In the genomic region with DNA sequence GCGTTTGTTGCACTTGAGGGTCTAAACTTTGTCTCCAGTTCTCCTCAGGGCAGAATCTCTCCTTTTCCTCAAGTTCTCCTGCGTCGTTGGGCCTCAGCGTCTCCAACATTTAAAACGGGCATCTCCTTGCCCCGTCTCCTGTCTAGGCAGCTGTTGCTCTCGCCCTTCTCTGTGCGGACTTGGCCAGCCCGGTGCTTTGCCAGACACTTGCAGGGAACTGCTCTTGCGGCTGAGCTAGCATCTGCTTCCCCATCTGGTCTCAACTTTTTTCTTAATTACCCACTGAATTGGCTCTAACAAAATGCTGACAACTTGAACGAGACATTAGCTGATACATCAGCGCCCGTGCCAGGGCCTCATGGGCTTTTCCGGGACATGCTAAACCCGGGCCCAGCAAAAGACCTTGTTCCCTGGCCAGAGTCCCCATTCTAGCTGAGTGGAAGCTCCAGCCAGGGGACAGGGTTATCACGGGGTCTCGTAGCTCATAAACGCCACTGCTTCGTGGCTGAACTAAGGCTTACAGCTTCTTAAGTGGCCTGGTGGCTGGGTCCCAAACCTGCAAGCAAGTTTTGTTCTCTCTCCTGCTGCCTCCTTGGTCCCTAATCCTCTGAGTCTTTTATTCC, we compare ENCODE assay signal across 22 cellular contexts. TPM values are rescaled to one million over a fixed set of nuclear protein-coding genes. Genes with fewer than 3 reads are reported as not detected.
DNase-seq lines count a peak whose midpoint lies in the region; ATAC-seq and TF ChIP-seq lines count a peak whose summit lies in the region.
"Had no signal": no experiment of that assay in that cellular context is flagged by ENCODE, and none has a peak within 500 bp of the region (broad histone marks: within the 10 kb centered on the region; RNA-seq: fewer than 3 reads in every experiment).

No MANE protein-coding gene starts in this region.

- H3K27ac Mint-ChIP-seq in endothelial cell (ENCODE audit: unreplicated experiment): no peak overlapping the region
- peak overlapping the region; percentile 40 for H3K27ac Mint-ChIP-seq in nephron progenitor cell
- no peak overlapping the region for H3K27ac Mint-ChIP-seq in activated T-cell treated with anti-CD3 and anti-CD28 coated beads, Interleukin-2, amount 50 U/mL, for 24 hours
- H3K27ac Mint-ChIP-seq: activated T-helper 1 cell treated with anti-CD3 and anti-CD28 coated beads, Interleukin-12 subunit alpha, Interleukin-12 subunit beta, Interleukin-2, Interleukin-4 antibody, amounts not matched to agents 30 ng/mL and 10 ng/mL and 1 ng/mL, durations not matched to agents 14 hours and 24 hours and 36 hours; CD4-positive, alpha-beta T cell; GM23338; nephron; stimulated activated effector memory CD8-positive, alpha-beta T cell treated with anti-CD3 and anti-CD28 coated beads, Interleukin-12 subunit alpha, Interleukin-12 subunit beta, amount 100 ng/mL, for 72 hours had no signal

- intact Hi-C loops in right cardiac atrium (cut with DNase I): no loop called here
- intact Hi-C loops in heart left ventricle (cut with DNase I): no loop called here

- H3K4me1 Mint-ChIP-seq in endothelial cell (ENCODE audit: unreplicated experiment): no peaks in the 10 kb centered on the region
- H3K4me1 Mint-ChIP-seq in nephron progenitor cell: peaks cover 5% of the 10 kb centered on the region
- no peaks in the 10 kb centered on the region for H3K4me1 Mint-ChIP-seq in activated T-cell treated with anti-CD3 and anti-CD28 coated beads, Interleukin-2, amount 50 U/mL, for 24 hours (ENCODE audit: low read depth)
- H3K4me1 Mint-ChIP-seq: stimulated activated effector memory CD8-positive, alpha-beta T cell treated with anti-CD3 and anti-CD28 coated beads, Interleukin-12 subunit alpha, Interleukin-12 subunit beta, amount 100 ng/mL, for 72 hours had no signal

- no peaks in the 10 kb centered on the region for H3K9me3 Mint-ChIP-seq in endothelial cell (ENCODE audit: unreplicated experiment)
- H3K9me3 Mint-ChIP-seq in nephron progenitor cell: peaks cover 72% of the 10 kb centered on the region
- no peaks in the 10 kb centered on the region for H3K9me3 Mint-ChIP-seq in activated T-cell treated with anti-CD3 and anti-CD28 coated beads, Interleukin-2, amount 50 U/mL, for 24 hours
- H3K9me3 Mint-ChIP-seq: activated T-helper 1 cell treated with anti-CD3 and anti-CD28 coated beads, Interleukin-12 subunit alpha, Interleukin-12 subunit beta, Interleukin-2, Interleukin-4 antibody, amounts not matched to agents 30 ng/mL and 10 ng/mL and 1 ng/mL, durations not matched to agents 14 hours and 24 hours and 36 hours; GM23338 had no signal

- ATAC-seq in right cardiac atrium (peak; percentile 46 to 75), heart left ventricle (no peak)
- ATAC-seq: esophagus mucosa; GM23338; stimulated activated effector memory CD8-positive, alpha-beta T cell treated with anti-CD3 and anti-CD28 coated beads, Interleukin-12 subunit alpha, Interleukin-12 subunit beta, amount 100 ng/mL, for 72 hours had no signal

- H3K9me3 ChIP-seq in right cardiac atrium (ENCODE audit: control insufficient read depth, low read length) (no peaks in the 10 kb centered on the region), heart left ventricle (peaks cover 0 to 33% (median 11%) of the 10 kb centered on the region in 12 donors), BE2C (no peaks in the 10 kb centered on the region; the same call in 1 of the 2 replicates)

- no peak for TF ChIP-seq POLR2A in heart left ventricle (IDR thresholded peaks at IDR 0.05)

- H3K4me3 ChIP-seq in right cardiac atrium (ENCODE audit: low read length): no peak overlapping the region
- H3K4me3 ChIP-seq in heart left ventricle: no peak overlapping the region
- H3K4me3 ChIP-seq in BE2C (ENCODE audit: low read depth, low read length): no peak overlapping the region
- H3K4me3 ChIP-seq: cardiac muscle cell, GM23338, tibial nerve had no signal

- H3K27me3 Mint-ChIP-seq in endothelial cell (ENCODE audit: unreplicated experiment) (peaks cover 5% of the 10 kb centered on the region), nephron progenitor cell (ENCODE audit: low read depth, poor library complexity) (peaks cover 4% of the 10 kb centered on the region)
- peaks cover 3% of the 10 kb centered on the region for H3K27me3 Mint-ChIP-seq in activated T-cell treated with anti-CD3 and anti-CD28 coated beads, Interleukin-2, amount 50 U/mL, for 24 hours
- H3K27me3 Mint-ChIP-seq: CD4-positive, alpha-beta T cell; IgD-negative memory B cell had no signal

- H3K36me3 Mint-ChIP-seq in endothelial cell (ENCODE audit: low read depth, unreplicated experiment) (peaks cover 5% of the 10 kb centered on the region), nephron progenitor cell (ENCODE audit: low read depth) (peaks cover 93% of the 10 kb centered on the region)
- no peaks in the 10 kb centered on the region for H3K36me3 Mint-ChIP-seq in activated T-cell treated with anti-CD3 and anti-CD28 coated beads, Interleukin-2, amount 50 U/mL, for 24 hours (ENCODE audit: low read depth)
- H3K36me3 Mint-ChIP-seq: stimulated activated effector memory CD8-positive, alpha-beta T cell treated with anti-CD3 and anti-CD28 coated beads, Interleukin-12 subunit alpha, Interleukin-12 subunit beta, amount 100 ng/mL, for 72 hours had no signal

- TF ChIP-seq CTCF in heart left ventricle (IDR thresholded peaks at IDR 0.05) (no peak), endothelial cell (IDR thresholded peaks at IDR 0.05; ENCODE audit: unreplicated experiment) (no peak), nephron progenitor cell (IDR thresholded peaks at IDR 0.05) (no peak), BE2C (IDR thresholded peaks at IDR 0.05; ENCODE audit: low read depth, low read length) (no peak)

- H3K27ac ChIP-seq in right cardiac atrium (ENCODE audit: low read length): no peak overlapping the region
- no peak overlapping the region for H3K27ac ChIP-seq in heart left ventricle
- H3K27ac ChIP-seq: cardiac muscle cell, dorsolateral prefrontal cortex, tibial nerve had no signal

- DNase-seq in right cardiac atrium (peak; percentile 37 to 83 (median 74)), heart left ventricle (no peak), endothelial cell (ENCODE audit: low spot score) (no peak), nephron progenitor cell (no peak), NAMALWA (ENCODE audit: low spot score) (no peak), BE2C (no peak)
- no peak for DNase-seq in activated T-cell treated with anti-CD3 and anti-CD28 coated beads, Interleukin-2, amount 50 U/mL, for 24 hours
- DNase-seq in activated effector memory CD4-positive, alpha-beta T cell treated with Interleukin-2 at 50 U/mL for 16 hours: no peak
- DNase-seq: CD4-positive, alpha-beta T cell; NCI-H2029; NCI-H510A treated with DMSO at 0.1 percent for 48 hours; SHP77 treated with DMSO at 0.1 percent for 48 hours; T-helper 1 cell had no signal

- H3K27me3 ChIP-seq in right cardiac atrium (ENCODE audit: control insufficient read depth, insufficient read depth) (no peaks in the 10 kb centered on the region), heart left ventricle (no peaks in the 10 kb centered on the region), BE2C (no peaks in the 10 kb centered on the region)
- H3K27me3 ChIP-seq: cardiac muscle cell, dorsolateral prefrontal cortex, tibial nerve had no signal

- H3K36me3 ChIP-seq in heart left ventricle (no peaks in the 10 kb centered on the region), BE2C (no peaks in the 10 kb centered on the region)
- H3K36me3 ChIP-seq: cardiac muscle cell, tibial nerve had no signal

- H3K4me1 ChIP-seq in right cardiac atrium (ENCODE audit: control insufficient read depth, insufficient read depth, low read length): peaks cover 3% of the 10 kb centered on the region
- H3K4me1 ChIP-seq in heart left ventricle: peaks cover 0 to 10% (median 0%) of the 10 kb centered on the region in 12 donors
- H3K4me1 ChIP-seq in BE2C: no peaks in the 10 kb centered on the region

- 69% methylated on average over 19 of the region's 19 CpGs for WGBS in right cardiac atrium
- WGBS in heart left ventricle, 4 donors: 85 to 92% (median 91%) methylated on average over 19 of the region's 19 CpGs

- peak overlapping the region; percentile 33 for H3K4me3 Mint-ChIP-seq in endothelial cell (ENCODE audit: unreplicated experiment)
- H3K4me3 Mint-ChIP-seq in nephron progenitor cell: no peak overlapping the region
- H3K4me3 Mint-ChIP-seq in activated T-cell treated with anti-CD3 and anti-CD28 coated beads, Interleukin-2, amount 50 U/mL, for 24 hours: no peak overlapping the region
- H3K4me3 Mint-ChIP-seq: activated T-helper 1 cell treated with anti-CD3 and anti-CD28 coated beads, Interleukin-12 subunit alpha, Interleukin-12 subunit beta, Interleukin-2, Interleukin-4 antibody, amounts not matched to agents 30 ng/mL and 10 ng/mL and 1 ng/mL, durations not matched to agents 14 hours and 24 hours and 36 hours; CD4-positive, alpha-beta T cell; GM23338; nephron; stimulated activated effector memory CD8-positive, alpha-beta T cell treated with anti-CD3 and anti-CD28 coated beads, Interleukin-12 subunit alpha, Interleukin-12 subunit beta, amount 100 ng/mL, for 72 hours had no signal

RNA-seq across cellular contexts. Expression of a gene that starts 25.2 kb away (rescaled TPM):
- total RNA-seq in right cardiac atrium (1 to 10 TPM; 2.6 to 3.3 (median 2.9) TPM), heart left ventricle (1 to 10 TPM in 8 of 9 donors, under 1 TPM in 1; 0.81 to 4.2 (median 2.0) TPM), endothelial cell (ENCODE audit: unreplicated experiment) (35.0 TPM)
- polyA plus RNA-seq in right cardiac atrium (1.4 TPM), heart left ventricle (1 to 10 TPM in 1 of 2 donors, under 1 TPM in 1; 0.95 to 1.0 TPM)
- polyA plus RNA-seq in BE2C (2012; ENCODE audit: insufficient read depth, insufficient read length, low read depth): 31.8 TPM

Comparison
In these comparisons a context has a peak if more than half of its experiments do, and no peak if none do; other contexts are left out.
1. ATAC-seq: peak in right cardiac atrium (2 of 2); none in heart left ventricle (0 of 4).
2. DNase-seq: peak in right cardiac atrium (3 of 3); none in heart left ventricle (0 of 5), endothelial cell (single experiment), nephron progenitor cell (single experiment), NAMALWA (single experiment), BE2C (single experiment), activated T-cell treated with anti-CD3 and anti-CD28 coated beads, Interleukin-2, amount 50 U/mL, for 24 hours (single experiment) and activated effector memory CD4-positive, alpha-beta T cell treated with Interleukin-2 at 50 U/mL for 16 hours (single experiment).